1 cellular context compared by ENCODE assay signal in genomic region chr17:62616993-62617893, GRCh38.
TF ChIP-seq lines count a peak whose summit lies in the region.

No MANE protein-coding gene starts in this region.

TF ChIP-seq in HepG2, 621 proteins besides CTCF, POLR2A, EP300 and RAD21 (continued from another document and continues in another):
- TF ChIP-seq ZBTB46 (CRISPR knock-in tag; IDR thresholded peaks at IDR 0.05; ENCODE audit: borderline replicate concordance) (no peak), ISX (CRISPR knock-in tag; conservative IDR thresholded peaks at IDR 0.05) (no peak), MBNL3 (CRISPR knock-in tag; conservative IDR thresholded peaks at IDR 0.05) (no peak), MIXL1 (CRISPR knock-in tag; IDR thresholded peaks at IDR 0.05) (no peak), ZNF7 (CRISPR knock-in tag; IDR thresholded peaks at IDR 0.05) (no peak), STAG1 (CRISPR knock-in tag; IDR thresholded peaks at IDR 0.05) (no peak), ZNF251 (CRISPR knock-in tag; IDR thresholded peaks at IDR 0.05) (no peak), U2AF1 (optimal IDR thresholded peaks at IDR 0.05; ENCODE audit: low read depth, low read length) (no peak), JUND (CRISPR knock-in tag; IDR thresholded peaks at IDR 0.05) (peak; percentile 47), THAP7 (CRISPR knock-in tag; IDR thresholded peaks at IDR 0.05) (no peak), CCAR2 (optimal IDR thresholded peaks at IDR 0.05; ENCODE audit: low read depth, low read length) (no peak), MLXIP (CRISPR knock-in tag; IDR thresholded peaks at IDR 0.05; ENCODE audit: borderline replicate concordance) (no peak), ATF1 (CRISPR knock-in tag; IDR thresholded peaks at IDR 0.05) (no peak), ZNF720 (CRISPR knock-in tag; IDR thresholded peaks at IDR 0.05) (no peak), EEA1 (CRISPR knock-in tag; IDR thresholded peaks at IDR 0.05; ENCODE audit: borderline replicate concordance) (no peak), MED1 (CRISPR knock-in tag; IDR thresholded peaks at IDR 0.05) (peak; percentile 72), ZNF446 (CRISPR knock-in tag; IDR thresholded peaks at IDR 0.05) (no peak), SPEN (CRISPR knock-in tag; IDR thresholded peaks at IDR 0.05; ENCODE audit: low read depth) (no peak), AHR (CRISPR knock-in tag; IDR thresholded peaks at IDR 0.05) (no peak; the same call in 1 of the 2 replicates), BRF2 (CRISPR knock-in tag; IDR thresholded peaks at IDR 0.05) (no peak), SRF (IDR thresholded peaks at IDR 0.05; ENCODE audit: low read depth, low read length) (no peak), DDIT3 (CRISPR knock-in tag; IDR thresholded peaks at IDR 0.05) (no peak), ZNF652 (CRISPR knock-in tag; IDR thresholded peaks at IDR 0.05; ENCODE audit: borderline replicate concordance, low read depth) (no peak), ZNF737 (CRISPR knock-in tag; IDR thresholded peaks at IDR 0.05; ENCODE audit: borderline replicate concordance) (no peak), CBX5 (CRISPR knock-in tag; IDR thresholded peaks at IDR 0.05; ENCODE audit: borderline replicate concordance) (no peak), E2F1 (CRISPR knock-in tag; IDR thresholded peaks at IDR 0.05) (no peak), NFIC (IDR thresholded peaks at IDR 0.05; ENCODE audit: low read length) (no peak), ZSCAN9 (CRISPR knock-in tag; IDR thresholded peaks at IDR 0.05; ENCODE audit: borderline replicate concordance) (no peak; the same call in 1 of the 2 replicates), SMYD3 (CRISPR knock-in tag; IDR thresholded peaks at IDR 0.05) (no peak), MNT (IDR thresholded peaks at IDR 0.05) (peak; percentile 51), RBM39 (IDR thresholded peaks at IDR 0.05; ENCODE audit: low read depth, low read length, poor library complexity, severe bottlenecking) (no peak), PREB (CRISPR knock-in tag; IDR thresholded peaks at IDR 0.05) (no peak), ZNF816 (CRISPR knock-in tag; IDR thresholded peaks at IDR 0.05; ENCODE audit: borderline replicate concordance) (no peak), SMARCC2 (IDR thresholded peaks at IDR 0.05) (no peak)
- TF ChIP-seq, protein P1, sequence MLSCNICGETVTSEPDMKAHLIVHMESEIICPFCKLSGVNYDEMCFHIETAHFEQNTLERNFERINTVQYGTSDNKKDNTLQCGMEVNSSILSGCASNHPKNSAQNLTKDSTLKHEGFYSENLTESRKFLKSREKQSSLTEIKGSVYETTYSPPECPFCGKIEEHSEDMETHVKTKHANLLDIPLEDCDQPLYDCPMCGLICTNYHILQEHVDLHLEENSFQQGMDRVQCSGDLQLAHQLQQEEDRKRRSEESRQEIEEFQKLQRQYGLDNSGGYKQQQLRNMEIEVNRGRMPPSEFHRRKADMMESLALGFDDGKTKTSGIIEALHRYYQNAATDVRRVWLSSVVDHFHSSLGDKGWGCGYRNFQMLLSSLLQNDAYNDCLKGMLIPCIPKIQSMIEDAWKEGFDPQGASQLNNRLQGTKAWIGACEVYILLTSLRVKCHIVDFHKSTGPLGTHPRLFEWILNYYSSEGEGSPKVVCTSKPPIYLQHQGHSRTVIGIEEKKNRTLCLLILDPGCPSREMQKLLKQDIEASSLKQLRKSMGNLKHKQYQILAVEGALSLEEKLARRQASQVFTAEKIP (CRISPR knock-in tag; IDR thresholded peaks at IDR 0.05; ENCODE audit: borderline replicate concordance): no peak
- TF ChIP-seq, protein P2, sequence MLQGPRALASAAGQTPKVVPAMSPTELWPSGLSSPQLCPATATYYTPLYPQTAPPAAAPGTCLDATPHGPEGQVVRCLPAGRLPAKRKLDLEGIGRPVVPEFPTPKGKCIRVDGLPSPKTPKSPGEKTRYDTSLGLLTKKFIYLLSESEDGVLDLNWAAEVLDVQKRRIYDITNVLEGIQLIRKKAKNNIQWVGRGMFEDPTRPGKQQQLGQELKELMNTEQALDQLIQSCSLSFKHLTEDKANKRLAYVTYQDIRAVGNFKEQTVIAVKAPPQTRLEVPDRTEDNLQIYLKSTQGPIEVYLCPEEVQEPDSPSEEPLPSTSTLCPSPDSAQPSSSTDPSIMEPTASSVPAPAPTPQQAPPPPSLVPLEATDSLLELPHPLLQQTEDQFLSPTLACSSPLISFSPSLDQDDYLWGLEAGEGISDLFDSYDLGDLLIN (CRISPR knock-in tag; IDR thresholded peaks at IDR 0.05; ENCODE audit: borderline replicate concordance): no peak
- TF ChIP-seq, protein P3, sequence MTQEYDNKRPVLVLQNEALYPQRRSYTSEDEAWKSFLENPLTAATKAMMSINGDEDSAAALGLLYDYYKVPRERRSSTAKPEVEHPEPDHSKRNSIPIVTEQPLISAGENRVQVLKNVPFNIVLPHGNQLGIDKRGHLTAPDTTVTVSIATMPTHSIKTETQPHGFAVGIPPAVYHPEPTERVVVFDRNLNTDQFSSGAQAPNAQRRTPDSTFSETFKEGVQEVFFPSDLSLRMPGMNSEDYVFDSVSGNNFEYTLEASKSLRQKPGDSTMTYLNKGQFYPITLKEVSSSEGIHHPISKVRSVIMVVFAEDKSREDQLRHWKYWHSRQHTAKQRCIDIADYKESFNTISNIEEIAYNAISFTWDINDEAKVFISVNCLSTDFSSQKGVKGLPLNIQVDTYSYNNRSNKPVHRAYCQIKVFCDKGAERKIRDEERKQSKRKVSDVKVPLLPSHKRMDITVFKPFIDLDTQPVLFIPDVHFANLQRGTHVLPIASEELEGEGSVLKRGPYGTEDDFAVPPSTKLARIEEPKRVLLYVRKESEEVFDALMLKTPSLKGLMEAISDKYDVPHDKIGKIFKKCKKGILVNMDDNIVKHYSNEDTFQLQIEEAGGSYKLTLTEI (CRISPR knock-in tag; conservative IDR thresholded peaks at IDR 0.05): no peak
- TF ChIP-seq, protein P4, sequence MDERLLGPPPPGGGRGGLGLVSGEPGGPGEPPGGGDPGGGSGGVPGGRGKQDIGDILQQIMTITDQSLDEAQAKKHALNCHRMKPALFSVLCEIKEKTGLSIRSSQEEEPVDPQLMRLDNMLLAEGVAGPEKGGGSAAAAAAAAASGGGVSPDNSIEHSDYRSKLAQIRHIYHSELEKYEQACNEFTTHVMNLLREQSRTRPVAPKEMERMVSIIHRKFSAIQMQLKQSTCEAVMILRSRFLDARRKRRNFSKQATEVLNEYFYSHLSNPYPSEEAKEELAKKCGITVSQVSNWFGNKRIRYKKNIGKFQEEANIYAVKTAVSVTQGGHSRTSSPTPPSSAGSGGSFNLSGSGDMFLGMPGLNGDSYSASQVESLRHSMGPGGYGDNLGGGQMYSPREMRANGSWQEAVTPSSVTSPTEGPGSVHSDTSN (CRISPR knock-in tag; IDR thresholded peaks at IDR 0.05): no peak
- TF ChIP-seq, protein P5, sequence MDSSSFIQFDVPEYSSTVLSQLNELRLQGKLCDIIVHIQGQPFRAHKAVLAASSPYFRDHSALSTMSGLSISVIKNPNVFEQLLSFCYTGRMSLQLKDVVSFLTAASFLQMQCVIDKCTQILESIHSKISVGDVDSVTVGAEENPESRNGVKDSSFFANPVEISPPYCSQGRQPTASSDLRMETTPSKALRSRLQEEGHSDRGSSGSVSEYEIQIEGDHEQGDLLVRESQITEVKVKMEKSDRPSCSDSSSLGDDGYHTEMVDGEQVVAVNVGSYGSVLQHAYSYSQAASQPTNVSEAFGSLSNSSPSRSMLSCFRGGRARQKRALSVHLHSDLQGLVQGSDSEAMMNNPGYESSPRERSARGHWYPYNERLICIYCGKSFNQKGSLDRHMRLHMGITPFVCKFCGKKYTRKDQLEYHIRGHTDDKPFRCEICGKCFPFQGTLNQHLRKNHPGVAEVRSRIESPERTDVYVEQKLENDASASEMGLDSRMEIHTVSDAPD (CRISPR knock-in tag; IDR thresholded peaks at IDR 0.05): 0 out of 2 replicates have a peak, but pooled peaks have one; percentile 31
- TF ChIP-seq, protein P6, sequence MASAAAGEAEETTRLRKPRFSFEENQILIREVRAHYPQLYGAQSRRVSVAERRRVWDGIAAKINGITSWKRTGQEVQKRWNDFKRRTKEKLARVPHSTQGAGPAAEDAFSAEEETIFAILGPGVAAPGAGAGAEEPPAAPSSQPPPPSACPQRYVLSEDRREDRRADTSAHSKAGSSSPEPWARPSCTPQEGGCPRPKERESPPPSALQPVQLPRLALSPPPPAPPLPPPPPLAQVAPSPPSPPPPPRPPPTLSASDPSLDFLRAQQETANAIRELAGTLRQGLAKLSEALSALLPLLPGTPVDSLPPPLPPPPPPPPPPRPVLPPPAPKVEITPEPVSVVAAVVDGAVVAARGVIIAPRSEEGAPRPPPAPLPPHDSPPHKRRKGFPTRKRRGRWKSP (CRISPR knock-in tag; IDR thresholded peaks at IDR 0.05): no peak
